In genomic region chr7:105369944-105370343, GRCh38 we compare ENCODE assay signal across 2 cellular contexts.
A peak's percentile ranks its signal among the peaks of the same experiment; 100 is the strongest.
TF ChIP-seq lines count a peak whose summit lies in the region.

No MANE protein-coding gene starts in this region.

TF ChIP-seq in IMR-90, 13 proteins besides CTCF, POLR2A, EP300 and RAD21:
- no peak for TF ChIP-seq MAZ (IDR thresholded peaks at IDR 0.05; ENCODE audit: borderline replicate concordance, low read depth, low read length)
- no peak for TF ChIP-seq ELK1 (IDR thresholded peaks at IDR 0.05; ENCODE audit: borderline replicate concordance, low read depth, low read length)
- TF ChIP-seq MXI1 (IDR thresholded peaks at IDR 0.05; ENCODE audit: borderline replicate concordance, low read depth, low read length), result no peak
- no peak for TF ChIP-seq USF2 (IDR thresholded peaks at IDR 0.05; ENCODE audit: low read depth, low read length)
- no peak for TF ChIP-seq MAFK (IDR thresholded peaks at IDR 0.05; ENCODE audit: low read depth, low read length)
- TF ChIP-seq FOS (IDR thresholded peaks at IDR 0.05; ENCODE audit: low read depth, low read length), result no peak
- no peak for TF ChIP-seq RCOR1 (IDR thresholded peaks at IDR 0.05; ENCODE audit: insufficient replicate concordance, low read length)
- TF ChIP-seq CHD1 (IDR thresholded peaks at IDR 0.05; ENCODE audit: low read depth, low read length), result no peak
- no peak for TF ChIP-seq BHLHE40 (IDR thresholded peaks at IDR 0.05; ENCODE audit: low read depth, low read length)
- TF ChIP-seq SMC3 (IDR thresholded peaks at IDR 0.05; ENCODE audit: low read depth, low read length), result no peak
- no peak for TF ChIP-seq NFE2L2 (IDR thresholded peaks at IDR 0.05; ENCODE audit: low read depth, low read length)
- TF ChIP-seq RFX5 (IDR thresholded peaks at IDR 0.05; ENCODE audit: low read depth, low read length), result no peak
- no peak for TF ChIP-seq CEBPB (IDR thresholded peaks at IDR 0.05; ENCODE audit: low read depth, low read length)

TF ChIP-seq in endothelial cell of umbilical vein, 7 proteins besides CTCF, POLR2A, EP300 and RAD21:
- TF ChIP-seq MAX (IDR thresholded peaks at IDR 0.05; ENCODE audit: insufficient read depth, insufficient read length) (no peak), MYC (IDR thresholded peaks at IDR 0.05; ENCODE audit: low read depth, low read length) (no peak), GATA2 (IDR thresholded peaks at IDR 0.05; ENCODE audit: insufficient read depth, insufficient read length, low read depth, low read length) (peak; percentile 41), POLR2AphosphoS5 (IDR thresholded peaks at IDR 0.05; ENCODE audit: insufficient read depth, low read depth, low read length) (no peak)
